Comparison of ENCODE assay signal across 1 cellular context in the genomic region with DNA sequence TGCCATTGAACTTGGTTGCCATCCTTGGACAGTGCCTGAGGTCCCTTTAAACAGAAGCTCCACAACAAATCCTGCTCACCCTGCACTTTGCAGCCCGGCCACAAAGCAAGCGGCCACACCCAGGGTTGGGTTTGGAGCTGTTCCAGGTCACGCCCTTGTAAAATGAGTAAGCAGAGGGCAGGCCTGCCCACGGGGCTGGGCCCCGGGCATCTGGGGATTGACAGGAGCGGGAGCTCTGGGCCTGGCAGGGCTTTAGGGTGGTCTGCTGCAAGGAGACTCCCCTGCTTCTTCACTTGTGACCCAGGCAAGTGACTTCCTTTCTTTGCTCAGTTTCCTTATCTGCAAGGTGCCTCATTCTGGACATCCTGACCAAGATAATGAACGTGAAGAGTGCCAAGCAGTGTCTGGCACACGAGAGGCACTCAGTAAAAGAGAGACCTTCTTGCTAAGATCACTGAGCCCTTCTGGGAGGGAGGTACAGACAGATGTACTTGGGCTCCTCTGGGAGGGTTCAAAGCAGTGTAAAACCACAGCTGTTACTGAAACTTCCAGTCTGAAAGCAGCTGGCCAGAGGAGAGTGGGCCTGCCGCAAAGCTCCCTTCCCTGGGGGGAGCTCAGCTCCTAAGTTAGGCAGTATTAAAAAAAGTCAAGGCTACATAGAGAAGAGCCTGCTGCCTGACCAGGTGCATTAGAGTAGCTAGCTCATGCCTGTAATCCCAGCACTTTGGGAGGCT.
A peak's percentile ranks its signal among the peaks of the same experiment; 100 is the strongest.
TF ChIP-seq lines count a peak whose summit lies in the region.

No MANE protein-coding gene starts in this region.

TF ChIP-seq in HEK293, 187 proteins besides CTCF, POLR2A, EP300 and RAD21 (continued from another document):
- TF ChIP-seq BCL11B (tag by site-specific recombination; IDR thresholded peaks at IDR 0.05; ENCODE audit: low read depth) (no peak), SP2 (tag by site-specific recombination; IDR thresholded peaks at IDR 0.05) (peak; percentile 59), GLIS2 (tag by site-specific recombination; IDR thresholded peaks at IDR 0.05) (no peak), ZSCAN23 (tag by site-specific recombination; IDR thresholded peaks at IDR 0.05) (no peak), MEIS1 (CRISPR knock-in tag; IDR thresholded peaks at IDR 0.05; ENCODE audit: borderline replicate concordance) (no peak), ZNF624 (tag by site-specific recombination; IDR thresholded peaks at IDR 0.05) (no peak), ZNF274 (IDR thresholded peaks at IDR 0.05; ENCODE audit: low read length) (no peak), ZNF274 (tag by site-specific recombination; IDR thresholded peaks at IDR 0.05; ENCODE audit: borderline replicate concordance) (no peak), ZNF335 (tag by site-specific recombination; conservative IDR thresholded peaks at IDR 0.05) (peak; percentile 48), WT1 (tag by site-specific recombination; IDR thresholded peaks at IDR 0.05) (no peak), ZBTB21 (tag by site-specific recombination; IDR thresholded peaks at IDR 0.05) (no peak), PRDM1 (tag by site-specific recombination; IDR thresholded peaks at IDR 0.05) (no peak), KLF7 (tag by site-specific recombination; IDR thresholded peaks at IDR 0.05; ENCODE audit: borderline replicate concordance) (peak; percentile 90), ZNF202 (tag by site-specific recombination; IDR thresholded peaks at IDR 0.05; ENCODE audit: borderline replicate concordance) (no peak), GFI1B (tag by site-specific recombination; IDR thresholded peaks at IDR 0.05) (no peak), GLI2 (tag by site-specific recombination; IDR thresholded peaks at IDR 0.05; ENCODE audit: borderline replicate concordance, low read depth) (no peak), SP3 (tag by site-specific recombination; IDR thresholded peaks at IDR 0.05) (peak; percentile 73), ZNF747 (tag by site-specific recombination; IDR thresholded peaks at IDR 0.05) (no peak), ZNF221 (tag by site-specific recombination; IDR thresholded peaks at IDR 0.05; ENCODE audit: borderline replicate concordance) (no peak), KLF1 (tag by site-specific recombination; IDR thresholded peaks at IDR 0.05) (peak; percentile 97), OVOL3 (tag by site-specific recombination; IDR thresholded peaks at IDR 0.05) (no peak), ZNF394 (tag by site-specific recombination; IDR thresholded peaks at IDR 0.05; ENCODE audit: borderline replicate concordance) (peak; percentile 73; the same call in 1 of the 2 replicates), ZNF514 (tag by site-specific recombination; IDR thresholded peaks at IDR 0.05) (no peak), ZNF133 (tag by site-specific recombination; IDR thresholded peaks at IDR 0.05) (no peak)
- TF ChIP-seq, protein P1, sequence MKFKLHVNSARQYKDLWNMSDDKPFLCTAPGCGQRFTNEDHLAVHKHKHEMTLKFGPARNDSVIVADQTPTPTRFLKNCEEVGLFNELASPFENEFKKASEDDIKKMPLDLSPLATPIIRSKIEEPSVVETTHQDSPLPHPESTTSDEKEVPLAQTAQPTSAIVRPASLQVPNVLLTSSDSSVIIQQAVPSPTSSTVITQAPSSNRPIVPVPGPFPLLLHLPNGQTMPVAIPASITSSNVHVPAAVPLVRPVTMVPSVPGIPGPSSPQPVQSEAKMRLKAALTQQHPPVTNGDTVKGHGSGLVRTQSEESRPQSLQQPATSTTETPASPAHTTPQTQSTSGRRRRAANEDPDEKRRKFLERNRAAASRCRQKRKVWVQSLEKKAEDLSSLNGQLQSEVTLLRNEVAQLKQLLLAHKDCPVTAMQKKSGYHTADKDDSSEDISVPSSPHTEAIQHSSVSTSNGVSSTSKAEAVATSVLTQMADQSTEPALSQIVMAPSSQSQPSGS (tag by site-specific recombination; IDR thresholded peaks at IDR 0.05; ENCODE audit: low read depth), result no peak
- TF ChIP-seq, protein P2, sequence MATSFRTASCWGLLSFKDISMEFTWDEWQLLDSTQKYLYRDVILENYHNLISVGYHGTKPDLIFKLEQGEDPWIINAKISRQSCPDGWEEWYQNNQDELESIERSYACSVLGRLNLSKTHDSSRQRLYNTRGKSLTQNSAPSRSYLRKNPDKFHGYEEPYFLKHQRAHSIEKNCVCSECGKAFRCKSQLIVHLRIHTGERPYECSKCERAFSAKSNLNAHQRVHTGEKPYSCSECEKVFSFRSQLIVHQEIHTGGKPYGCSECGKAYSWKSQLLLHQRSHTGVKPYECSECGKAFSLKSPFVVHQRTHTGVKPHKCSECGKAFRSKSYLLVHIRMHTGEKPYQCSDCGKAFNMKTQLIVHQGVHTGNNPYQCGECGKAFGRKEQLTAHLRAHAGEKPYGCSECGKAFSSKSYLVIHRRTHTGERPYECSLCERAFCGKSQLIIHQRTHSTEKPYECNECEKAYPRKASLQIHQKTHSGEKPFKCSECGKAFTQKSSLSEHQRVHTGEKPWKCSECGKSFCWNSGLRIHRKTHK (tag by site-specific recombination; IDR thresholded peaks at IDR 0.05), result no peak
- TF ChIP-seq, protein P3, sequence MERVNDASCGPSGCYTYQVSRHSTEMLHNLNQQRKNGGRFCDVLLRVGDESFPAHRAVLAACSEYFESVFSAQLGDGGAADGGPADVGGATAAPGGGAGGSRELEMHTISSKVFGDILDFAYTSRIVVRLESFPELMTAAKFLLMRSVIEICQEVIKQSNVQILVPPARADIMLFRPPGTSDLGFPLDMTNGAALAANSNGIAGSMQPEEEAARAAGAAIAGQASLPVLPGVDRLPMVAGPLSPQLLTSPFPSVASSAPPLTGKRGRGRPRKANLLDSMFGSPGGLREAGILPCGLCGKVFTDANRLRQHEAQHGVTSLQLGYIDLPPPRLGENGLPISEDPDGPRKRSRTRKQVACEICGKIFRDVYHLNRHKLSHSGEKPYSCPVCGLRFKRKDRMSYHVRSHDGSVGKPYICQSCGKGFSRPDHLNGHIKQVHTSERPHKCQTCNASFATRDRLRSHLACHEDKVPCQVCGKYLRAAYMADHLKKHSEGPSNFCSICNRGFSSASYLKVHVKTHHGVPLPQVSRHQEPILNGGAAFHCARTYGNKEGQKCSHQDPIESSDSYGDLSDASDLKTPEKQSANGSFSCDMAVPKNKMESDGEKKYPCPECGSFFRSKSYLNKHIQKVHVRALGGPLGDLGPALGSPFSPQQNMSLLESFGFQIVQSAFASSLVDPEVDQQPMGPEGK (tag by site-specific recombination; IDR thresholded peaks at IDR 0.05), result peak; percentile 45; the same call in 1 of the 2 replicates
- TF ChIP-seq, protein P4, sequence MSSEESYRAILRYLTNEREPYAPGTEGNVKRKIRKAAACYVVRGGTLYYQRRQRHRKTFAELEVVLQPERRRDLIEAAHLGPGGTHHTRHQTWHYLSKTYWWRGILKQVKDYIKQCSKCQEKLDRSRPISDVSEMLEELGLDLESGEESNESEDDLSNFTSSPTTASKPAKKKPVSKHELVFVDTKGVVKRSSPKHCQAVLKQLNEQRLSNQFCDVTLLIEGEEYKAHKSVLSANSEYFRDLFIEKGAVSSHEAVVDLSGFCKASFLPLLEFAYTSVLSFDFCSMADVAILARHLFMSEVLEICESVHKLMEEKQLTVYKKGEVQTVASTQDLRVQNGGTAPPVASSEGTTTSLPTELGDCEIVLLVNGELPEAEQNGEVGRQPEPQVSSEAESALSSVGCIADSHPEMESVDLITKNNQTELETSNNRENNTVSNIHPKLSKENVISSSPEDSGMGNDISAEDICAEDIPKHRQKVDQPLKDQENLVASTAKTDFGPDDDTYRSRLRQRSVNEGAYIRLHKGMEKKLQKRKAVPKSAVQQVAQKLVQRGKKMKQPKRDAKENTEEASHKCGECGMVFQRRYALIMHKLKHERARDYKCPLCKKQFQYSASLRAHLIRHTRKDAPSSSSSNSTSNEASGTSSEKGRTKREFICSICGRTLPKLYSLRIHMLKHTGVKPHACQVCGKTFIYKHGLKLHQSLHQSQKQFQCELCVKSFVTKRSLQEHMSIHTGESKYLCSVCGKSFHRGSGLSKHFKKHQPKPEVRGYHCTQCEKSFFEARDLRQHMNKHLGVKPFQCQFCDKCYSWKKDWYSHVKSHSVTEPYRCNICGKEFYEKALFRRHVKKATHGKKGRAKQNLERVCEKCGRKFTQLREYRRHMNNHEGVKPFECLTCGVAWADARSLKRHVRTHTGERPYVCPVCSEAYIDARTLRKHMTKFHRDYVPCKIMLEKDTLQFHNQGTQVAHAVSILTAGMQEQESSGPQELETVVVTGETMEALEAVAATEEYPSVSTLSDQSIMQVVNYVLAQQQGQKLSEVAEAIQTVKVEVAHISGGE (tag by site-specific recombination; conservative IDR thresholded peaks at IDR 0.05; ENCODE audit: low read depth), result no peak
- TF ChIP-seq, protein P5, sequence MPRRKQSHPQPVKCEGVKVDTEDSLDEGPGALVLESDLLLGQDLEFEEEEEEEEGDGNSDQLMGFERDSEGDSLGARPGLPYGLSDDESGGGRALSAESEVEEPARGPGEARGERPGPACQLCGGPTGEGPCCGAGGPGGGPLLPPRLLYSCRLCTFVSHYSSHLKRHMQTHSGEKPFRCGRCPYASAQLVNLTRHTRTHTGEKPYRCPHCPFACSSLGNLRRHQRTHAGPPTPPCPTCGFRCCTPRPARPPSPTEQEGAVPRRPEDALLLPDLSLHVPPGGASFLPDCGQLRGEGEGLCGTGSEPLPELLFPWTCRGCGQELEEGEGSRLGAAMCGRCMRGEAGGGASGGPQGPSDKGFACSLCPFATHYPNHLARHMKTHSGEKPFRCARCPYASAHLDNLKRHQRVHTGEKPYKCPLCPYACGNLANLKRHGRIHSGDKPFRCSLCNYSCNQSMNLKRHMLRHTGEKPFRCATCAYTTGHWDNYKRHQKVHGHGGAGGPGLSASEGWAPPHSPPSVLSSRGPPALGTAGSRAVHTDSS (tag by site-specific recombination; IDR thresholded peaks at IDR 0.05), result no peak
